Comparison of ENCODE assay signal across 1 cellular context in genomic region chr2:158456309-158457066, GRCh38.
TF ChIP-seq lines count a peak whose summit lies in the region.

Gene CCDC148, minus strand, starts transcription at chr2:158456753. Its CDS starts 314 bp downstream, at chr2:158456439.
Gene PKP4, plus strand, starts transcription at chr2:158456952. Its CDS starts 76,233 bp downstream, at chr2:158533185.

TF ChIP-seq in IMR-90, 13 proteins besides CTCF, POLR2A, EP300 and RAD21 (continued from another document):
- TF ChIP-seq USF2 (IDR thresholded peaks at IDR 0.05; ENCODE audit: low read depth, low read length) (no peak; the same call in 1 of the 2 replicates), NFE2L2 (IDR thresholded peaks at IDR 0.05; ENCODE audit: low read depth, low read length) (no peak)
TF ChIP-seq in IMR-90: peak in this region for 3.
